ENCODE assay signal across 14 cellular contexts in genomic region chr11:34586655-34587281, GRCh38. TPM values are rescaled to one million over a fixed set of nuclear protein-coding genes. Genes with fewer than 3 reads are reported as not detected.
A peak's percentile ranks its signal among the peaks of the same experiment; 100 is the strongest.
DNase-seq lines count a peak whose midpoint lies in the region; ATAC-seq, FAIRE-seq and TF ChIP-seq lines count a peak whose summit lies in the region.
"Had no signal": no experiment of that assay in that cellular context is flagged by ENCODE, and none has a peak within 500 bp of the region (broad histone marks: within the 10 kb centered on the region; RNA-seq: fewer than 3 reads in every experiment).

No MANE protein-coding gene starts in this region.

- POLR2A ChIA-PET in HepG2 (lab: Yijun Ruan, JAX) = interaction anchor here (1.3 to 4.5 kb wide), 4 partner anchors 14 to 74 kb away, joined by 5 to 23 read pairs (median 12); partner anchors contain the start of gene ELF5

- H3K27ac ChIP-seq in HepG2 (ENCODE audit: extremely low read length, insufficient read depth, low read length) (peak overlapping the region; percentile 28), foreskin keratinocyte (no peak overlapping the region)
- H3K27ac ChIP-seq: SJCRH30 had no signal

- TF ChIP-seq RAD21 in HepG2 (CRISPR knock-in tag; IDR thresholded peaks at IDR 0.05) = no peak

- H3K9me3 ChIP-seq in adipocyte (ENCODE audit: control insufficient read depth, low read length) (no peaks in the 10 kb centered on the region), HepG2 (ENCODE audit: low read length) (no peaks in the 10 kb centered on the region)
- H3K9me3 ChIP-seq: mucosa of descending colon, SJCRH30 had no signal

- H3K4me2 ChIP-seq in HepG2 (ENCODE audit: low read depth, low read length) = peak overlapping the region; percentile 78

- H2AFZ ChIP-seq in HepG2 (ENCODE audit: low read length) = peak overlapping the region; percentile 98

- CTCF ChIA-PET in HepG2 (lab: Yijun Ruan, JAX; ENCODE audit: low intra/inter-chr PET ratio, low total read pairs) = interaction anchor here (0.9 to 3.5 kb wide), 7 partner anchors 48 to 312 kb away, joined by 3 to 56 read pairs (median 3); no protein-coding TSS in a partner anchor

- no peak for TF ChIP-seq CTCF in HepG2 (CRISPR knock-in tag; IDR thresholded peaks at IDR 0.05)
- no peak for TF ChIP-seq CTCF in foreskin keratinocyte (conservative IDR thresholded peaks at IDR 0.05)

- H3K4me3 Mint-ChIP-seq in stimulated activated memory B cell treated with anti-CD40 and anti-IgM and Interleukin-4, amounts not matched to agents 10 μg/mL and 1 μg/mL and 100 μg/mL, for 72 hours = no peak overlapping the region
- H3K4me3 Mint-ChIP-seq: activated naive CD4-positive, alpha-beta T cell treated with anti-CD3 and anti-CD28 coated beads, Interleukin-2, amount 10 ng/mL, durations not matched to agents 7 days and 5 days; central memory CD8-positive, alpha-beta T cell had no signal

- no peak for TF ChIP-seq POLR2A in HepG2 (IDR thresholded peaks at IDR 0.05; ENCODE audit: insufficient read depth in 1 of 2, low read depth in 2 of 2, low read length in 2 of 2)

- no peaks in the 10 kb centered on the region for H3K27me3 Mint-ChIP-seq in stimulated activated memory B cell treated with anti-CD40 and anti-IgM and Interleukin-4, amounts not matched to agents 10 μg/mL and 1 μg/mL and 100 μg/mL, for 72 hours

- 94% methylated on average over 9 of the region's 9 CpGs for WGBS in HepG2 (ENCODE audit: low lambda C conversion rate)

- no peak for TF ChIP-seq EP300 in HepG2 (IDR thresholded peaks at IDR 0.05; ENCODE audit: low read depth in 2 of 2, low read length in 2 of 2)
- TF ChIP-seq EP300 in HepG2 (CRISPR knock-in tag; IDR thresholded peaks at IDR 0.05; ENCODE audit: borderline replicate concordance) = no peak

- no peaks in the 10 kb centered on the region for H3K36me3 ChIP-seq in adipocyte (ENCODE audit: control insufficient read depth, insufficient read depth, low read length, severe bottlenecking)
- no peaks in the 10 kb centered on the region for H3K36me3 ChIP-seq in HepG2 (replicated peaks in 1 of 2; ENCODE audit: control insufficient read depth in 1 of 2, insufficient read depth in 2 of 2, low read length in 2 of 2)
- H3K36me3 ChIP-seq: SJCRH30 had no signal

- no peaks in the 10 kb centered on the region for H3K9me3 Mint-ChIP-seq in stimulated activated memory B cell treated with anti-CD40 and anti-IgM and Interleukin-4, amounts not matched to agents 10 μg/mL and 1 μg/mL and 100 μg/mL, for 72 hours
- H3K9me3 Mint-ChIP-seq: activated naive CD4-positive, alpha-beta T cell treated with anti-CD3 and anti-CD28 coated beads, Interleukin-2, amount 10 ng/mL, durations not matched to agents 7 days and 5 days; central memory CD8-positive, alpha-beta T cell had no signal

- H3K27ac Mint-ChIP-seq in stimulated activated memory B cell treated with anti-CD40 and anti-IgM and Interleukin-4, amounts not matched to agents 10 μg/mL and 1 μg/mL and 100 μg/mL, for 72 hours = peak overlapping the region; percentile 55
- H3K27ac Mint-ChIP-seq: activated naive CD4-positive, alpha-beta T cell treated with anti-CD3 and anti-CD28 coated beads, Interleukin-2, amount 10 ng/mL, durations not matched to agents 7 days and 5 days had no signal

- in situ Hi-C loops in HepG2 (cut with HindIII; ENCODE audit: extremely low pct_ligation_motif_present, low pct_unique_long_range_greater_than_20kb) = loop anchor here (5.0 to 25.0 kb wide), 2 partner anchors 306 to 801 kb away; no protein-coding TSS in a partner anchor

- H3K4me3 ChIP-seq in adipocyte (ENCODE audit: low read length) = peak overlapping the region; percentile 35
- H3K4me3 ChIP-seq in HepG2 (replicated peaks in 1 of 3; ENCODE audit: insufficient read depth in 1 of 3, low read depth in 2 of 3, low read length in 3 of 3) = no peak overlapping the region; a peak in 1 of 6 replicates
- H3K4me3 ChIP-seq: mucosa of descending colon, SJCRH30 had no signal

- no peak; the same call in 2 of the 3 replicates for ATAC-seq in HepG2
- no peak for ATAC-seq in stimulated activated memory B cell treated with anti-CD40 and anti-IgM and Interleukin-4, amounts not matched to agents 10 μg/mL and 1 μg/mL and 100 μg/mL, for 72 hours
- ATAC-seq in foreskin keratinocyte = no peak
- no peak for ATAC-seq in GM19328 (IDR thresholded peaks at IDR 0.05; ENCODE audit: unreplicated experiment)

- H3K9ac ChIP-seq in adipocyte (ENCODE audit: low read length) = peak overlapping the region; percentile 25
- no peak overlapping the region for H3K9ac ChIP-seq in HepG2 (ENCODE audit: insufficient read depth, low read depth, low read length)

- FAIRE-seq in HepG2 (lab: Jason Lieb, UNC) = no peak
- FAIRE-seq: small intestine had no signal

- no TSS peak for BruUV-seq in HepG2 (replicated peaks; lab: Mats Ljungman, UMichigan)

- H3K79me2 ChIP-seq in HepG2 (ENCODE audit: insufficient read depth, low read length) = no peaks in the 10 kb centered on the region

- H3K4me1 ChIP-seq in adipocyte (ENCODE audit: control insufficient read depth, insufficient read depth, low read length) = peaks cover 8% of the 10 kb centered on the region
- peaks cover 40% of the 10 kb centered on the region for H3K4me1 ChIP-seq in HepG2 (ENCODE audit: insufficient read depth, low read length)
- H3K4me1 ChIP-seq in foreskin keratinocyte = peaks cover 8% of the 10 kb centered on the region
- H3K4me1 ChIP-seq: SJCRH30 had no signal

- peak in 2 of 3 experiments; percentile 29 to 35 for DNase-seq in NCI-H1417 (lab: John Stamatoyannopoulos, UW)
- no peak for DNase-seq in NCI-H1417 treated with DMSO at 0.1 percent for 48 hours (lab: John Stamatoyannopoulos, UW)
- DNase-seq in adipocyte (ENCODE audit: low read depth) = peak; percentile 1
- no peak for DNase-seq in HepG2 (ENCODE audit: low spot score)
- no peak for DNase-seq in foreskin keratinocyte
- DNase-seq in germinal center (ENCODE audit: low spot score) = no peak
- DNase-seq: activated naive CD4-positive, alpha-beta T cell treated with anti-CD3 and anti-CD28 coated beads, Interleukin-2, amount 10 ng/mL, durations not matched to agents 7 days and 5 days; mucosa of descending colon; NCI-H1436 treated with DMSO at 0.1 percent for 48 hours had no signal

- intact Hi-C loops in HepG2 (cut with micrococcal nuclease; ENCODE audit: unreplicated experiment) = loop anchor here (1.0 to 5.0 kb wide), 6 partner anchors 68 to 806 kb away; no protein-coding TSS in a partner anchor

- H3K27me3 ChIP-seq in adipocyte (replicated peaks; ENCODE audit: control insufficient read depth, insufficient read depth, low read length) (peaks cover 9% of the 10 kb centered on the region), HepG2 (ENCODE audit: control insufficient read depth in 1 of 2, insufficient read depth in 2 of 2, low read length in 2 of 2) (no peaks in the 10 kb centered on the region), foreskin keratinocyte (no peaks in the 10 kb centered on the region)
- H3K27me3 ChIP-seq: SJCRH30 had no signal

- H3K4me1 Mint-ChIP-seq in stimulated activated memory B cell treated with anti-CD40 and anti-IgM and Interleukin-4, amounts not matched to agents 10 μg/mL and 1 μg/mL and 100 μg/mL, for 72 hours = peaks cover 24% of the 10 kb centered on the region
- H3K4me1 Mint-ChIP-seq: activated naive CD4-positive, alpha-beta T cell treated with anti-CD3 and anti-CD28 coated beads, Interleukin-2, amount 10 ng/mL, durations not matched to agents 7 days and 5 days had no signal

- no peaks in the 10 kb centered on the region for H4K20me1 ChIP-seq in HepG2 (ENCODE audit: insufficient read depth, low read length)

- H3K36me3 Mint-ChIP-seq in stimulated activated memory B cell treated with anti-CD40 and anti-IgM and Interleukin-4, amounts not matched to agents 10 μg/mL and 1 μg/mL and 100 μg/mL, for 72 hours = no peaks in the 10 kb centered on the region
- H3K36me3 Mint-ChIP-seq: activated naive CD4-positive, alpha-beta T cell treated with anti-CD3 and anti-CD28 coated beads, Interleukin-2, amount 10 ng/mL, durations not matched to agents 7 days and 5 days had no signal

TF ChIP-seq in HepG2, 621 proteins besides CTCF, POLR2A, EP300 and RAD21 (continues in another document):
- TF ChIP-seq EHMT2 (IDR thresholded peaks at IDR 0.05; ENCODE audit: borderline replicate concordance, low read depth, low read length) = no peak
- no peak for TF ChIP-seq ARNTL (CRISPR knock-in tag; IDR thresholded peaks at IDR 0.05)
- TF ChIP-seq ZNF557 (CRISPR knock-in tag; IDR thresholded peaks at IDR 0.05) = no peak

RNA-seq across cellular contexts. Expression of gene EHF, which starts 34.1 kb away (rescaled TPM):
- total RNA-seq in HepG2 (2016; rRNA removed; fragmentation: Illumina TruSeq; extraction: Trizol) = 0.24 and 0.46 TPM in 2 replicates
- not detected in 2 replicates for total RNA-seq in HepG2 (2016; cell fraction: cytosol; rRNA removed; fragmentation: Illumina TruSeq; extraction: Trizol; ENCODE audit: low read depth)
- total RNA-seq in HepG2 (2016; cell fraction: insoluble cytoplasmic fraction; rRNA removed; fragmentation: Illumina TruSeq; extraction: Trizol) = 0.19 and 0.65 TPM in 2 replicates
- total RNA-seq in HepG2 (2016; cell fraction: membrane; rRNA removed; fragmentation: Illumina TruSeq; extraction: Trizol) = 0.09 and 0.24 TPM in 2 replicates
- 0.22 and 0.28 TPM in 2 replicates for total RNA-seq in HepG2 (2016; cell fraction: nucleus; rRNA removed; fragmentation: Illumina TruSeq; extraction: Trizol)
- 0.04 TPM in 1 of 2 replicates, not detected in the other for polyA plus RNA-seq in HepG2 (2011; rRNA removed)
- polyA plus RNA-seq in HepG2 (2011; cell fraction: cytosol; rRNA removed) = 0.08 TPM in 1 of 2 replicates, not detected in the other
- polyA plus RNA-seq in HepG2 (2011; cell fraction: nucleus; rRNA removed) = 0.07 TPM in 1 of 2 replicates, not detected in the other
- polyA plus RNA-seq in HepG2 (2012) = not detected in 2 replicates
- 0.06 and 0.17 TPM in 2 replicates for polyA plus RNA-seq in HepG2 (2016; cell fraction: cytosol; fragmentation: Illumina TruSeq; extraction: Trizol; ENCODE audit: low read depth)
- 0.13 and 0.40 TPM in 2 replicates for polyA plus RNA-seq in HepG2 (2016; cell fraction: insoluble cytoplasmic fraction; fragmentation: Illumina TruSeq; extraction: Trizol; ENCODE audit: low read depth)
- polyA plus RNA-seq in HepG2 (2016; cell fraction: membrane; fragmentation: Illumina TruSeq; extraction: Trizol; ENCODE audit: low read depth) = 0.13 TPM in 1 of 2 replicates, not detected in the other
- 0.28 and 0.30 TPM in 2 replicates for polyA plus RNA-seq in HepG2 (2016; cell fraction: nucleus; fragmentation: Illumina TruSeq; extraction: Trizol; ENCODE audit: insufficient read depth, low read depth)
- 0.06 and 0.65 TPM in 2 replicates for polyA minus RNA-seq in HepG2 (2011; rRNA and poly(A)+ RNA removed; ENCODE audit: low replicate concordance)
- not detected in 2 replicates for polyA minus RNA-seq in HepG2 (2011; cell fraction: cytosol; rRNA and poly(A)+ RNA removed)
- 0.25 and 0.39 TPM in 2 replicates for polyA minus RNA-seq in HepG2 (2011; cell fraction: nucleus; rRNA and poly(A)+ RNA removed)
- 97.2 and 109 TPM in 2 replicates for total RNA-seq in foreskin keratinocyte
- polyA plus RNA-seq in foreskin keratinocyte = 9.0 and 11.2 TPM in 2 replicates
- total RNA-seq: SJCRH30 had no signal

Comparison
In these comparisons a context has a peak if more than half of its experiments do, and no peak if none do; other contexts are left out.
1. DNase-seq: peak in NCI-H1417 (2 of 3) and adipocyte (single experiment); none in NCI-H1417 treated with DMSO at 0.1 percent for 48 hours (single experiment), HepG2 (single experiment), foreskin keratinocyte (0 of 2) and germinal center (single experiment).
2. RNA of gene EHF, which starts 34.1 kb away (total RNA-seq): 97.2 to 109 TPM in foreskin keratinocyte; 0.09 to 0.65 TPM in HepG2; every median in the first group is over 10 times any median in the second.